1 cellular context compared by ENCODE assay signal in genomic region chr5:172603425-172603824, GRCh38.
TF ChIP-seq lines count a peak whose summit lies in the region.

No MANE protein-coding gene starts in this region.

TF ChIP-seq in GM23338, 12 proteins besides CTCF, POLR2A, EP300 and RAD21 (continued from another document):
- TF ChIP-seq ZNF462 (CRISPR knock-in tag; IDR thresholded peaks at IDR 0.05) (no peak), POLR2AphosphoS5 (IDR thresholded peaks at IDR 0.05; ENCODE audit: low read depth) (no peak), STAT1 (IDR thresholded peaks at IDR 0.05; ENCODE audit: unreplicated experiment) (no peak), ZNF114 (CRISPR knock-in tag; IDR thresholded peaks at IDR 0.05) (no peak), ZNF331 (CRISPR knock-in tag; IDR thresholded peaks at IDR 0.05; ENCODE audit: low read depth) (no peak), ETS1 (IDR thresholded peaks at IDR 0.05) (no peak)
